Comparison of ENCODE assay signal across 8 cellular contexts in the genomic region with DNA sequence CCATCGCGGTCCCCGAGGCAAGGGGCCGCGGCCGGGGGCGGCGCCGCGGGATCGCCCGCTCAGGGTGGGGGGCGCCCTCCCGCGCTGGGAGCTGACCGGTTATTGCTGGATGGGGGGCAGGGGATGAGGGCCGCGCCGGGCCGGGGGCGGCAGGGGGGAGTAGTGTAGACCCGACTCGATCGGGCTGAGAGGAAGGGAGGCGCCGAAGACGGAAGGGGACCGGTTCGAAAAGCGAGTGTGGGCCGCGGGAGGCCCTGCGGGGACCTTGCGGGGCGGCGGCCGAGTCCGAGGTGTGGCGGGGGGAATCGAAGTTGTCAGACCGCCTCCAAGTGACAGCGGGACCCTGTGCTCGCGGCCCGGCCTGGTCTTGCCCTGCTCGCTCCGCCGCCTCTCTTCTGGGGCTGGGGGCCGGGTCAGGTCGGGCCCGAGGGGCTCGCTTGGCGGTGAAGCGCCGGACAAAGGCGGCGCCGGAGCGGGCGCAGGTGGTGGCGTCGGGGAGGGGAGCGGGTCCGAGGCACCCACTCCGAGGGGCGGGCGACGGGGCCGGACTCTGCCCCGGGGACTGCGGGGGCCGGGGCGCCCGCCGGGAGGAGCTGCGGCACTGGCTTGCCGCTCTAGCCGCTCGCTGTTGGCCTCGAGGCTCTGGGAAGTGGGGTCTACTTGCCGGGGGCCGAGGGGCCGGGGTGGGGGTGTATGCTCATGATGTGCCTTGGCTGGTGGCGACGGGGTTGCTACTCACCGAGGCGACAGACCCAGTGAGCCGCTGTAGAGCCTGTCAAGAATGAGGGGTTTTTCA. TPM values are rescaled to one million over a fixed set of nuclear protein-coding genes. Genes with fewer than 3 reads are reported as not detected.
A peak's percentile ranks its signal among the peaks of the same experiment; 100 is the strongest.
DNase-seq lines count a peak whose midpoint lies in the region; ATAC-seq lines count a peak whose summit lies in the region.

No MANE protein-coding gene starts in this region.

- peak overlapping the region; percentile 98 for H3K4me3 ChIP-seq in right cardiac atrium (ENCODE audit: low read length)
- H3K4me3 ChIP-seq in skeletal muscle tissue (ENCODE audit: low read length in 3 of 3), result peak overlapping the region; percentile 43 to 71 (median 70)

- peaks cover 26% of the 10 kb centered on the region for H3K4me1 Mint-ChIP-seq in activated T-helper 1 cell treated with anti-CD3 and anti-CD28 coated beads, Interleukin-12 subunit alpha, Interleukin-12 subunit beta, Interleukin-2, Interleukin-4 antibody, amounts not matched to agents 30 ng/mL and 10 ng/mL and 1 ng/mL, durations not matched to agents 14 hours and 24 hours and 36 hours (ENCODE audit: low read depth)

- H3K4me1 ChIP-seq in right cardiac atrium (ENCODE audit: control insufficient read depth, insufficient read depth, low read length) (peaks cover 10% of the 10 kb centered on the region), skeletal muscle tissue (ENCODE audit: control insufficient read depth in 3 of 3, insufficient read depth in 3 of 3, low read length in 3 of 3) (peaks cover 7 to 35% (median 19%) of the 10 kb centered on the region in 3 donors)

- peaks cover 11% of the 10 kb centered on the region for H3K36me3 Mint-ChIP-seq in activated T-helper 1 cell treated with anti-CD3 and anti-CD28 coated beads, Interleukin-12 subunit alpha, Interleukin-12 subunit beta, Interleukin-2, Interleukin-4 antibody, amounts not matched to agents 30 ng/mL and 10 ng/mL and 1 ng/mL, durations not matched to agents 14 hours and 24 hours and 36 hours (ENCODE audit: low read depth)

- H3K27me3 ChIP-seq in right cardiac atrium (ENCODE audit: control insufficient read depth, insufficient read depth) (no peaks in the 10 kb centered on the region), skeletal muscle tissue (ENCODE audit: control insufficient read depth in 3 of 3, insufficient read depth in 3 of 3, low read length in 3 of 3) (peaks cover 16 to 19% (median 19%) of the 10 kb centered on the region in 3 donors)

- peak overlapping the region; percentile 87 for H3K4me3 Mint-ChIP-seq in activated T-helper 1 cell treated with anti-CD3 and anti-CD28 coated beads, Interleukin-12 subunit alpha, Interleukin-12 subunit beta, Interleukin-2, Interleukin-4 antibody, amounts not matched to agents 30 ng/mL and 10 ng/mL and 1 ng/mL, durations not matched to agents 14 hours and 24 hours and 36 hours

- H3K9ac ChIP-seq in skeletal muscle tissue (ENCODE audit: low read depth in 1 of 3, low read length in 3 of 3), result peak overlapping the region; percentile 57 to 79 (median 71)

- no peak overlapping the region for H3K27ac ChIP-seq in right cardiac atrium (ENCODE audit: low read length)
- H3K27ac ChIP-seq in skeletal muscle tissue (ENCODE audit: low read depth, low read length), result no peak overlapping the region

- DNase-seq in D341Med (ENCODE audit: low spot score) (peak; percentile 72), right cardiac atrium (peak in 2 of 3 donors; percentile 68 to 74)
- DNase-seq in activated T-helper 1 cell treated with anti-CD3 and anti-CD28 coated beads, Interleukin-12 subunit alpha, Interleukin-12 subunit beta, Interleukin-2, Interleukin-4 antibody, amounts not matched to agents 30 ng/mL and 10 ng/mL and 1 ng/mL, durations not matched to agents 14 hours and 24 hours and 36 hours (ENCODE audit: low spot score), result no peak

- intact Hi-C loops in activated T-helper 1 cell treated with anti-CD3 and anti-CD28 coated beads, Interleukin-12 subunit alpha, Interleukin-12 subunit beta, Interleukin-2, Interleukin-4 antibody, amounts not matched to agents 30 ng/mL and 10 ng/mL and 1 ng/mL, durations not matched to agents 14 hours and 24 hours and 36 hours (cut with micrococcal nuclease), result loop anchor here (1.0 to 5.0 kb wide), 7 partner anchors 28 to 335 kb away; a partner anchor contains a TSS
- intact Hi-C loops in right cardiac atrium (cut with DNase I), result loop anchor here in 1 of 4 donors (10.0 kb wide), 1 partner anchor 63 kb away; no protein-coding TSS in a partner anchor

- H3K27me3 Mint-ChIP-seq in activated T-helper 1 cell treated with anti-CD3 and anti-CD28 coated beads, Interleukin-12 subunit alpha, Interleukin-12 subunit beta, Interleukin-2, Interleukin-4 antibody, amounts not matched to agents 30 ng/mL and 10 ng/mL and 1 ng/mL, durations not matched to agents 14 hours and 24 hours and 36 hours (ENCODE audit: insufficient read depth), result peaks cover 47% of the 10 kb centered on the region

- peak; percentile 12 for ATAC-seq in HG03354 (IDR thresholded peaks at IDR 0.05; ENCODE audit: poor library complexity, severe bottlenecking, unreplicated experiment)
- peak in 1 of 2 donors; percentile 2 for ATAC-seq in right cardiac atrium
- ATAC-seq in GM18873 (IDR thresholded peaks at IDR 0.05; ENCODE audit: low FRiP score, unreplicated experiment), result no peak
- ATAC-seq in GM19455 (IDR thresholded peaks at IDR 0.05; ENCODE audit: unreplicated experiment), result no peak
- ATAC-seq in GM19035 (IDR thresholded peaks at IDR 0.05; ENCODE audit: unreplicated experiment), result no peak

- H3K27ac Mint-ChIP-seq in activated T-helper 1 cell treated with anti-CD3 and anti-CD28 coated beads, Interleukin-12 subunit alpha, Interleukin-12 subunit beta, Interleukin-2, Interleukin-4 antibody, amounts not matched to agents 30 ng/mL and 10 ng/mL and 1 ng/mL, durations not matched to agents 14 hours and 24 hours and 36 hours, result peak overlapping the region; percentile 72

- H3K36me3 ChIP-seq in skeletal muscle tissue (ENCODE audit: control insufficient read depth in 3 of 3, insufficient read depth in 3 of 3, low read length in 3 of 3), result no peaks in the 10 kb centered on the region

- WGBS in right cardiac atrium, result 2% methylated on average over 88 of the region's 88 CpGs

- no peaks in the 10 kb centered on the region for H3K9me3 Mint-ChIP-seq in activated T-helper 1 cell treated with anti-CD3 and anti-CD28 coated beads, Interleukin-12 subunit alpha, Interleukin-12 subunit beta, Interleukin-2, Interleukin-4 antibody, amounts not matched to agents 30 ng/mL and 10 ng/mL and 1 ng/mL, durations not matched to agents 14 hours and 24 hours and 36 hours

- no peaks in the 10 kb centered on the region for H3K9me3 ChIP-seq in right cardiac atrium (ENCODE audit: control insufficient read depth, low read length)
- H3K9me3 ChIP-seq in skeletal muscle tissue (ENCODE audit: control insufficient read depth in 3 of 3, low read length in 3 of 3), result no peaks in the 10 kb centered on the region

RNA-seq across cellular contexts. Expression of a gene that starts 1.2 kb away (rescaled TPM):
- 26.5 and 26.9 TPM in 2 replicates for total RNA-seq in activated T-helper 1 cell treated with anti-CD3 and anti-CD28 coated beads, Interleukin-12 subunit alpha, Interleukin-12 subunit beta, Interleukin-2, Interleukin-4 antibody, amounts not matched to agents 30 ng/mL and 10 ng/mL and 1 ng/mL, durations not matched to agents 14 hours and 24 hours and 36 hours
- total RNA-seq in right cardiac atrium (10 to 100 TPM; 15.4 to 17.8 (median 16.9) TPM), skeletal muscle tissue (9.4 TPM)
- polyA plus RNA-seq in right cardiac atrium, result 11.6 TPM

RNA-seq across cellular contexts. Expression of a gene that starts 28.9 kb away (rescaled TPM):
- 9.7 and 10.2 TPM in 2 replicates for total RNA-seq in activated T-helper 1 cell treated with anti-CD3 and anti-CD28 coated beads, Interleukin-12 subunit alpha, Interleukin-12 subunit beta, Interleukin-2, Interleukin-4 antibody, amounts not matched to agents 30 ng/mL and 10 ng/mL and 1 ng/mL, durations not matched to agents 14 hours and 24 hours and 36 hours
- total RNA-seq in right cardiac atrium (10 to 100 TPM; 11.5 to 13.9 (median 12.5) TPM), skeletal muscle tissue (6.8 TPM)
- 11.6 TPM for polyA plus RNA-seq in right cardiac atrium

RNA-seq across cellular contexts. Expression of a gene that starts 36.3 kb away (rescaled TPM):
- 59.6 and 65.2 TPM in 2 replicates for total RNA-seq in activated T-helper 1 cell treated with anti-CD3 and anti-CD28 coated beads, Interleukin-12 subunit alpha, Interleukin-12 subunit beta, Interleukin-2, Interleukin-4 antibody, amounts not matched to agents 30 ng/mL and 10 ng/mL and 1 ng/mL, durations not matched to agents 14 hours and 24 hours and 36 hours
- 10 to 100 TPM; 60.5 to 85.6 (median 75.4) TPM for total RNA-seq in right cardiac atrium
- 60.5 TPM for polyA plus RNA-seq in right cardiac atrium
- 33.4 TPM for total RNA-seq in skeletal muscle tissue

RNA-seq across cellular contexts. Expression of a gene that starts 59.4 kb away (rescaled TPM):
- total RNA-seq in activated T-helper 1 cell treated with anti-CD3 and anti-CD28 coated beads, Interleukin-12 subunit alpha, Interleukin-12 subunit beta, Interleukin-2, Interleukin-4 antibody, amounts not matched to agents 30 ng/mL and 10 ng/mL and 1 ng/mL, durations not matched to agents 14 hours and 24 hours and 36 hours, result 48.4 and 52.1 TPM in 2 replicates
- total RNA-seq in right cardiac atrium (1 to 10 TPM; 8.9 to 10.0 (median 9.3) TPM), skeletal muscle tissue (15.7 TPM)
- polyA plus RNA-seq in right cardiac atrium, result 9.4 TPM
